ENCODE assay signal across 20 cellular contexts in genomic region chr15:70246623-70247200, GRCh38.
DNase-seq lines count a peak whose midpoint lies in the region; ATAC-seq and TF ChIP-seq lines count a peak whose summit lies in the region.
"Had no signal": no experiment of that assay in that cellular context is flagged by ENCODE, and none has a peak within 500 bp of the region (broad histone marks: within the 10 kb centered on the region; RNA-seq: fewer than 3 reads in every experiment).

No MANE protein-coding gene starts in this region.

- TF ChIP-seq CTCF in RWPE1 (conservative IDR thresholded peaks at IDR 0.05; ENCODE audit: low read depth) (no peak), osteoblast (IDR thresholded peaks at IDR 0.05; ENCODE audit: extremely low read depth, low read depth, low read length) (no peak)

- no peak overlapping the region; a peak in 2 of 22 replicates for H3K9ac ChIP-seq in BLaER1 treated with 17β-estradiol and CSF1 and Interleukin-3, amounts not matched to agents 10 nM and 100 nM

- H3K4me1 ChIP-seq in BLaER1 treated with 17β-estradiol and CSF1 and Interleukin-3, amounts not matched to agents 10 nM and 100 nM, result peaks cover 68 to 95% (median 83%) of the 10 kb centered on the region in 10 experiments
- H3K4me1 ChIP-seq in osteoblast (ENCODE audit: insufficient read depth, low read length), result peaks cover 3% of the 10 kb centered on the region
- H3K4me1 ChIP-seq: left ventricle myocardium inferior had no signal

- no peak overlapping the region for H2AFZ ChIP-seq in osteoblast (ENCODE audit: low read length)

- POLR2A ChIA-PET in RWPE1 (lab: Yijun Ruan, JAX; ENCODE audit: low non-redundant PET), result no interaction called here

- H3K27me3 ChIP-seq in BLaER1 treated with 17β-estradiol and CSF1 and Interleukin-3, amounts not matched to agents 10 nM and 100 nM, result peaks cover 0 to 36% (median under 1%) of the 10 kb centered on the region in 11 experiments; a peak in 11 of 22 replicates
- H3K27me3 ChIP-seq in osteoblast (ENCODE audit: insufficient read depth, low read length), result no peaks in the 10 kb centered on the region
- H3K27me3 ChIP-seq: brain microvascular endothelial cell had no signal

- no peaks in the 10 kb centered on the region for H3K79me2 ChIP-seq in osteoblast (ENCODE audit: insufficient read depth, low read length)

- peaks cover 0 to 24% (median 6%) of the 10 kb centered on the region in 11 experiments; a peak in 9 of 22 replicates for H4K20me1 ChIP-seq in BLaER1 treated with 17β-estradiol and CSF1 and Interleukin-3, amounts not matched to agents 10 nM and 100 nM
- H4K20me1 ChIP-seq in osteoblast (ENCODE audit: insufficient read depth, low read length), result no peaks in the 10 kb centered on the region

- H3K27ac ChIP-seq in BLaER1 treated with 17β-estradiol and CSF1 and Interleukin-3, amounts not matched to agents 10 nM and 100 nM, result peak overlapping the region in 2 of 11 experiments; percentile 4 to 36; a peak in 1 of 22 replicates
- peak overlapping the region; percentile 55 for H3K27ac ChIP-seq in KOPT-K1 (ENCODE audit: low read depth, low read length, poor library complexity, severe bottlenecking)
- H3K27ac ChIP-seq in RWPE1, result peak overlapping the region; percentile 42
- H3K27ac ChIP-seq in osteoblast (ENCODE audit: low read depth, low read length), result no peak overlapping the region
- H3K27ac ChIP-seq: brain microvascular endothelial cell, C4-2B, epithelial cell of prostate, left ventricle myocardium inferior had no signal

- H3K9me3 ChIP-seq in BLaER1 treated with 17β-estradiol and CSF1 and Interleukin-3, amounts not matched to agents 10 nM and 100 nM (replicated peaks in 1 of 11), result no peaks in the 10 kb centered on the region
- H3K9me3 ChIP-seq in KOPT-K1 (ENCODE audit: insufficient read depth, low read length, poor library complexity, severe bottlenecking) (no peaks in the 10 kb centered on the region), osteoblast (ENCODE audit: low read depth, low read length) (no peaks in the 10 kb centered on the region)
- H3K9me3 ChIP-seq: left ventricle myocardium inferior had no signal

- CTCF ChIA-PET in RWPE1 (lab: Yijun Ruan, JAX), result interaction anchor here (0.6 kb wide), 1 partner anchor 88 kb away, joined by 6 read pairs; no protein-coding TSS in a partner anchor

- no peak overlapping the region for H3K4me3 ChIP-seq in BLaER1 treated with 17β-estradiol and CSF1 and Interleukin-3, amounts not matched to agents 10 nM and 100 nM
- no peak overlapping the region for H3K4me3 ChIP-seq in osteoblast (ENCODE audit: insufficient read depth, low read length)
- H3K4me3 ChIP-seq: left ventricle myocardium inferior had no signal

- H3K4me2 ChIP-seq in BLaER1 treated with 17β-estradiol and CSF1 and Interleukin-3, amounts not matched to agents 10 nM and 100 nM, result peak overlapping the region; percentile 7 to 95 (median 69); a peak in 20 of 22 replicates
- H3K4me2 ChIP-seq in osteoblast (ENCODE audit: insufficient read depth, low read length), result no peak overlapping the region

- ATAC-seq in HG03439 (IDR thresholded peaks at IDR 0.05; ENCODE audit: unreplicated experiment) (no peak), GM21390 (IDR thresholded peaks at IDR 0.05; ENCODE audit: unreplicated experiment) (no peak), GM19467 (IDR thresholded peaks at IDR 0.05; ENCODE audit: unreplicated experiment) (no peak)

- DNase-seq in RWPE1 (ENCODE audit: low spot score) (no peak), osteoblast (ENCODE audit: insufficient read length, low spot score, missing footprints) (peak; percentile 45)
- DNase-seq: activated CD4-positive, alpha-beta T cell treated with anti-CD3 and anti-CD28 coated beads for 36 hours; activated naive CD4-positive, alpha-beta T cell; amniotic stem cell; effector CD4-positive, alpha-beta T cell; glutamatergic neuron; NCI-H2029; NCI-H526 treated with DMSO at 0.1 percent for 48 hours; occipital lobe; stimulated activated CD4-positive, alpha-beta T cell treated with anti-CD3 and anti-CD28 coated beads, Interleukin-2, amount 100 ng/mL, for 24 hours had no signal

- no peaks in the 10 kb centered on the region for H3K36me3 ChIP-seq in BLaER1 treated with 17β-estradiol and CSF1 and Interleukin-3, amounts not matched to agents 10 nM and 100 nM
- H3K36me3 ChIP-seq in KOPT-K1 (ENCODE audit: insufficient read depth, low read length), result no peaks in the 10 kb centered on the region
- no peaks in the 10 kb centered on the region for H3K36me3 ChIP-seq in osteoblast (ENCODE audit: insufficient read depth, low read length)
- H3K36me3 ChIP-seq: brain microvascular endothelial cell, left ventricle myocardium inferior had no signal
